ENCODE assay signal across 1 cellular context in the genomic region with DNA sequence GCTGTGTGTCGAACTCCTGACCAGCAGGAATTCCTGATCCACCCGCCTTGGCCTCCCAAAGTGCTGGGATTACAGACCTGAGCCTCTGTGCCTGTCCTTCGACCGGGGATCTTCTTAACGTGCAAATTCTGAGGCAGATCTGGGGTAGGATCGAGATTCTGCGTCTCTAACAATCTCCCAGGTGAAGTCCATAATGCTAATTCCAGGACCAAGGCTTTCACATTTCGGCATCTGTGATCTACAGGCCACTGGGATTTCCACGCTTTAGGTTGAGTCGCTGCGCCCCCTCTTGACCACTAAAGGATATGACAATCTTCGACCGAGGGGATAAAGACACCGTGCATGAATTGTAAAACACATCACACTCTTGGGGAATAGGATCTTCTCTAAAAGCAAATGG.
TF ChIP-seq lines count a peak whose summit lies in the region.

No MANE protein-coding gene starts in this region.

TF ChIP-seq in HepG2, 621 proteins besides CTCF, POLR2A, EP300 and RAD21 (continued from another document):
- TF ChIP-seq, protein P1, sequence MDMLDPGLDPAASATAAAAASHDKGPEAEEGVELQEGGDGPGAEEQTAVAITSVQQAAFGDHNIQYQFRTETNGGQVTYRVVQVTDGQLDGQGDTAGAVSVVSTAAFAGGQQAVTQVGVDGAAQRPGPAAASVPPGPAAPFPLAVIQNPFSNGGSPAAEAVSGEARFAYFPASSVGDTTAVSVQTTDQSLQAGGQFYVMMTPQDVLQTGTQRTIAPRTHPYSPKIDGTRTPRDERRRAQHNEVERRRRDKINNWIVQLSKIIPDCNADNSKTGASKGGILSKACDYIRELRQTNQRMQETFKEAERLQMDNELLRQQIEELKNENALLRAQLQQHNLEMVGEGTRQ (IDR thresholded peaks at IDR 0.05; ENCODE audit: low read depth, low read length), result no peak
- TF ChIP-seq, protein P1 (CRISPR knock-in tag; IDR thresholded peaks at IDR 0.05; ENCODE audit: borderline replicate concordance), result no peak
- TF ChIP-seq MIXL1 (CRISPR knock-in tag; IDR thresholded peaks at IDR 0.05) (0 out of 2 replicates have a peak, but pooled peaks have one; percentile 23), ZNF446 (CRISPR knock-in tag; IDR thresholded peaks at IDR 0.05) (no peak), XRCC5 (optimal IDR thresholded peaks at IDR 0.05; ENCODE audit: low read length) (peak; percentile 60), GATAD2A (CRISPR knock-in tag; IDR thresholded peaks at IDR 0.05) (0 out of 2 replicates have a peak, but pooled peaks have one; percentile 21), ARNT (IDR thresholded peaks at IDR 0.05) (no peak), ZBTB38 (CRISPR knock-in tag; IDR thresholded peaks at IDR 0.05) (no peak), RXRB (CRISPR knock-in tag; IDR thresholded peaks at IDR 0.05; ENCODE audit: borderline replicate concordance) (peak; percentile 17; the same call in 1 of the 2 replicates), ZBTB7A (CRISPR knock-in tag; IDR thresholded peaks at IDR 0.05) (no peak), ZNF605 (CRISPR knock-in tag; IDR thresholded peaks at IDR 0.05) (0 out of 2 replicates have a peak, but pooled peaks have one; percentile 49), ZNF564 (CRISPR knock-in tag; IDR thresholded peaks at IDR 0.05) (no peak), HES4 (CRISPR knock-in tag; IDR thresholded peaks at IDR 0.05; ENCODE audit: borderline replicate concordance) (no peak), ZNF841 (CRISPR knock-in tag; IDR thresholded peaks at IDR 0.05; ENCODE audit: borderline replicate concordance) (no peak), STAT5B (CRISPR knock-in tag; IDR thresholded peaks at IDR 0.05) (no peak), TEAD3 (CRISPR knock-in tag; optimal IDR thresholded peaks at IDR 0.05; ENCODE audit: borderline replicate concordance) (peak; percentile 64), SAP130 (CRISPR knock-in tag; IDR thresholded peaks at IDR 0.05; ENCODE audit: low read depth) (peak; percentile 27; the same call in 1 of the 2 replicates), TBL1XR1 (IDR thresholded peaks at IDR 0.05; ENCODE audit: borderline replicate concordance, low read length, partially characterized antibody) (no peak), SMC3 (IDR thresholded peaks at IDR 0.05; ENCODE audit: low read length) (peak; percentile 97), ERF (CRISPR knock-in tag; IDR thresholded peaks at IDR 0.05) (0 out of 2 replicates have a peak, but pooled peaks have one; percentile 14), NFYC (CRISPR knock-in tag; IDR thresholded peaks at IDR 0.05) (no peak), ZNF331 (CRISPR knock-in tag; IDR thresholded peaks at IDR 0.05) (0 out of 2 replicates have a peak, but pooled peaks have one; percentile 42), ZNF768 (CRISPR knock-in tag; IDR thresholded peaks at IDR 0.05) (0 out of 2 replicates have a peak, but pooled peaks have one; percentile 32), ZBTB20 (CRISPR knock-in tag; IDR thresholded peaks at IDR 0.05; ENCODE audit: borderline replicate concordance, low read depth) (no peak), MXD4 (CRISPR knock-in tag; IDR thresholded peaks at IDR 0.05) (0 out of 2 replicates have a peak, but pooled peaks have one; percentile 29), HOXD1 (CRISPR knock-in tag; IDR thresholded peaks at IDR 0.05) (no peak), PCBP2 (optimal IDR thresholded peaks at IDR 0.05; ENCODE audit: low read depth, low read length, poor library complexity, severe bottlenecking) (no peak), ZNF713 (CRISPR knock-in tag; IDR thresholded peaks at IDR 0.05) (no peak)
- TF ChIP-seq, protein P2, sequence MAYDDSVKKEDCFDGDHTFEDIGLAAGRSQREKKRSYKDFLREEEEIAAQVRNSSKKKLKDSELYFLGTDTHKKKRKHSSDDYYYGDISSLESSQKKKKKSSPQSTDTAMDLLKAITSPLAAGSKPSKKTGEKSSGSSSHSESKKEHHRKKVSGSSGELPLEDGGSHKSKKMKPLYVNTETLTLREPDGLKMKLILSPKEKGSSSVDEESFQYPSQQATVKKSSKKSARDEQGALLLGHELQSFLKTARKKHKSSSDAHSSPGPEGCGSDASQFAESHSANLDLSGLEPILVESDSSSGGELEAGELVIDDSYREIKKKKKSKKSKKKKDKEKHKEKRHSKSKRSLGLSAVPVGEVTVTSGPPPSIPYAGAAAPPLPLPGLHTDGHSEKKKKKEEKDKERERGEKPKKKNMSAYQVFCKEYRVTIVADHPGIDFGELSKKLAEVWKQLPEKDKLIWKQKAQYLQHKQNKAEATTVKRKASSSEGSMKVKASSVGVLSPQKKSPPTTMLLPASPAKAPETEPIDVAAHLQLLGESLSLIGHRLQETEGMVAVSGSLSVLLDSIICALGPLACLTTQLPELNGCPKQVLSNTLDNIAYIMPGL (CRISPR knock-in tag; IDR thresholded peaks at IDR 0.05; ENCODE audit: borderline replicate concordance in 1 of 2, low read depth in 1 of 2), result 0 out of 4 replicates have a peak, but pooled peaks of 1 of the 2 experiments have one; percentile 29
- TF ChIP-seq, protein P3, sequence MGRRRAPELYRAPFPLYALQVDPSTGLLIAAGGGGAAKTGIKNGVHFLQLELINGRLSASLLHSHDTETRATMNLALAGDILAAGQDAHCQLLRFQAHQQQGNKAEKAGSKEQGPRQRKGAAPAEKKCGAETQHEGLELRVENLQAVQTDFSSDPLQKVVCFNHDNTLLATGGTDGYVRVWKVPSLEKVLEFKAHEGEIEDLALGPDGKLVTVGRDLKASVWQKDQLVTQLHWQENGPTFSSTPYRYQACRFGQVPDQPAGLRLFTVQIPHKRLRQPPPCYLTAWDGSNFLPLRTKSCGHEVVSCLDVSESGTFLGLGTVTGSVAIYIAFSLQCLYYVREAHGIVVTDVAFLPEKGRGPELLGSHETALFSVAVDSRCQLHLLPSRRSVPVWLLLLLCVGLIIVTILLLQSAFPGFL (CRISPR knock-in tag; IDR thresholded peaks at IDR 0.05), result no peak
- TF ChIP-seq, protein P4, sequence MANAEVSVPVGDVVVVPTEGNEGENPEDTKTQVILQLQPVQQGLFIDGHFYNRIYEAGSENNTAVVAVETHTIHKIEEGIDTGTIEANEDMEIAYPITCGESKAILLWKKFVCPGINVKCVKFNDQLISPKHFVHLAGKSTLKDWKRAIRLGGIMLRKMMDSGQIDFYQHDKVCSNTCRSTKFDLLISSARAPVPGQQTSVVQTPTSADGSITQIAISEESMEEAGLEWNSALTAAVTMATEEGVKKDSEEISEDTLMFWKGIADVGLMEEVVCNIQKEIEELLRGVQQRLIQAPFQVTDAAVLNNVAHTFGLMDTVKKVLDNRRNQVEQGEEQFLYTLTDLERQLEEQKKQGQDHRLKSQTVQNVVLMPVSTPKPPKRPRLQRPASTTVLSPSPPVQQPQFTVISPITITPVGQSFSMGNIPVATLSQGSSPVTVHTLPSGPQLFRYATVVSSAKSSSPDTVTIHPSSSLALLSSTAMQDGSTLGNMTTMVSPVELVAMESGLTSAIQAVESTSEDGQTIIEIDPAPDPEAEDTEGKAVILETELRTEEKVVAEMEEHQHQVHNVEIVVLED (CRISPR knock-in tag; IDR thresholded peaks at IDR 0.05; ENCODE audit: borderline replicate concordance), result peak; percentile 26; the same call in 1 of the 2 replicates
- TF ChIP-seq, protein P5, sequence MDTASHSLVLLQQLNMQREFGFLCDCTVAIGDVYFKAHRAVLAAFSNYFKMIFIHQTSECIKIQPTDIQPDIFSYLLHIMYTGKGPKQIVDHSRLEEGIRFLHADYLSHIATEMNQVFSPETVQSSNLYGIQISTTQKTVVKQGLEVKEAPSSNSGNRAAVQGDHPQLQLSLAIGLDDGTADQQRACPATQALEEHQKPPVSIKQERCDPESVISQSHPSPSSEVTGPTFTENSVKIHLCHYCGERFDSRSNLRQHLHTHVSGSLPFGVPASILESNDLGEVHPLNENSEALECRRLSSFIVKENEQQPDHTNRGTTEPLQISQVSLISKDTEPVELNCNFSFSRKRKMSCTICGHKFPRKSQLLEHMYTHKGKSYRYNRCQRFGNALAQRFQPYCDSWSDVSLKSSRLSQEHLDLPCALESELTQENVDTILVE (CRISPR knock-in tag; IDR thresholded peaks at IDR 0.05), result 0 out of 2 replicates have a peak, but pooled peaks have one; percentile 59
- TF ChIP-seq, protein P6, sequence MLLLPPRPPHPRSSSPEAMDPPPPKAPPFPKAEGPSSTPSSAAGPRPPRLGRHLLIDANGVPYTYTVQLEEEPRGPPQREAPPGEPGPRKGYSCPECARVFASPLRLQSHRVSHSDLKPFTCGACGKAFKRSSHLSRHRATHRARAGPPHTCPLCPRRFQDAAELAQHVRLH (CRISPR knock-in tag; IDR thresholded peaks at IDR 0.05; ENCODE audit: borderline replicate concordance, low read depth), result no peak
